ENCODE assay signal across 22 cellular contexts in genomic region chr1:182046763-182047162, GRCh38. TPM values are rescaled to one million over a fixed set of nuclear protein-coding genes. Genes with fewer than 3 reads are reported as not detected.
DNase-seq lines count a peak whose midpoint lies in the region; ATAC-seq, FAIRE-seq and TF ChIP-seq lines count a peak whose summit lies in the region.
"Had no signal": no experiment of that assay in that cellular context is flagged by ENCODE, and none has a peak within 500 bp of the region (broad histone marks: within the 10 kb centered on the region; RNA-seq: fewer than 3 reads in every experiment).

No MANE protein-coding gene starts in this region.

- no peaks in the 10 kb centered on the region; the same call in 1 of the 2 replicates for H4K20me1 ChIP-seq in GM12878 (ENCODE audit: control insufficient read depth, insufficient read depth)

- H3K4me3 ChIP-seq in GM12865 (ENCODE audit: low read depth, low read length) (no peak overlapping the region), GM12878 (no peak overlapping the region)

- H3K36me3 ChIP-seq in GM12878 (ENCODE audit: control insufficient read depth in 2 of 2, insufficient read depth in 2 of 2, low read length in 1 of 2): no peaks in the 10 kb centered on the region

- no TSS peak for BruUV-seq in GM12878 (replicated peaks; lab: Mats Ljungman, UMichigan)

- H3K9ac ChIP-seq in GM12878 (ENCODE audit: control insufficient read depth, insufficient read depth, low read length): no peak overlapping the region
- H3K9ac ChIP-seq: KMS-11 had no signal

- in situ Hi-C loops in GM12878 (cut with MboI): loop anchor here (5.0 kb wide), 1 partner anchor 569 kb away; no protein-coding TSS in a partner anchor

- SMC1A ChIA-PET in GM12878 (lab: Charles Lee; ENCODE audit: uncharacterized antibody, unreplicated experiment): no interaction called here

- no peak overlapping the region for H3K27ac ChIP-seq in GM12878 (ENCODE audit: control insufficient read depth, insufficient read depth)
- H3K27ac ChIP-seq: KMS-11 had no signal

- H3K36me3 Mint-ChIP-seq in activated naive CD4-positive, alpha-beta T cell treated with anti-CD3 and anti-CD28 coated beads for 36 hours (ENCODE audit: low read depth): no peaks in the 10 kb centered on the region
- peaks cover 2% of the 10 kb centered on the region for H3K36me3 Mint-ChIP-seq in T-helper 1 cell treated with Interleukin-12 subunit alpha and Interleukin-12 subunit beta and Interleukin-4 antibody, amounts not matched to agents 30 μg/mL and 1 μg/mL, for 36 hours (ENCODE audit: low read depth)

- FAIRE-seq in GM12878 (lab: Jason Lieb, UNC): no peak
- FAIRE-seq: D721Med, H1, RCC 7860 had no signal

- no peak overlapping the region for H3K4me2 ChIP-seq in GM12878 (ENCODE audit: control insufficient read depth, insufficient read depth)
- H3K4me2 ChIP-seq: KMS-11 had no signal

- TF ChIP-seq POLR2A in GM12878 (IDR thresholded peaks at IDR 0.05; ENCODE audit: low read depth, low read length): no peak

- H2AFZ ChIP-seq in GM12878 (ENCODE audit: control insufficient read depth, low read depth, low read length): no peak overlapping the region

- H3K4me1 Mint-ChIP-seq in activated naive CD4-positive, alpha-beta T cell treated with anti-CD3 and anti-CD28 coated beads for 36 hours (ENCODE audit: low read depth): peaks cover 14% of the 10 kb centered on the region
- peaks cover 21% of the 10 kb centered on the region for H3K4me1 Mint-ChIP-seq in T-helper 1 cell treated with Interleukin-12 subunit alpha and Interleukin-12 subunit beta and Interleukin-4 antibody, amounts not matched to agents 30 μg/mL and 1 μg/mL, for 36 hours (ENCODE audit: low read depth)

- no peaks in the 10 kb centered on the region for H3K27me3 Mint-ChIP-seq in activated naive CD4-positive, alpha-beta T cell treated with anti-CD3 and anti-CD28 coated beads for 36 hours (ENCODE audit: low read depth)
- H3K27me3 Mint-ChIP-seq in T-helper 1 cell treated with Interleukin-12 subunit alpha and Interleukin-12 subunit beta and Interleukin-4 antibody, amounts not matched to agents 30 μg/mL and 1 μg/mL, for 36 hours (ENCODE audit: low read depth): no peaks in the 10 kb centered on the region

- H3K4me1 ChIP-seq in GM12878 (ENCODE audit: control insufficient read depth, insufficient read depth, low read length): no peaks in the 10 kb centered on the region

- peak overlapping the region; percentile 57 for H3K27ac Mint-ChIP-seq in activated naive CD4-positive, alpha-beta T cell treated with anti-CD3 and anti-CD28 coated beads for 36 hours
- peak overlapping the region; percentile 74 for H3K27ac Mint-ChIP-seq in T-helper 1 cell treated with Interleukin-12 subunit alpha and Interleukin-12 subunit beta and Interleukin-4 antibody, amounts not matched to agents 30 μg/mL and 1 μg/mL, for 36 hours
- H3K27ac Mint-ChIP-seq: HFFc6 had no signal

- intact Hi-C loops in activated naive CD4-positive, alpha-beta T cell treated with anti-CD3 and anti-CD28 coated beads for 36 hours (cut with micrococcal nuclease): no loop called here
- intact Hi-C loops in GM12878 (cut with micrococcal nuclease; ENCODE audit: unreplicated experiment): no loop called here

- no peak for DNase-seq in activated naive CD4-positive, alpha-beta T cell treated with anti-CD3 and anti-CD28 coated beads for 36 hours
- DNase-seq in activated naive CD4-positive, alpha-beta T cell treated with Interleukin-2 at 50 U/mL for 16 hours: no peak
- DNase-seq in GM12865 (ENCODE audit: low read depth): peak; percentile 23
- DNase-seq in GM12878 (ENCODE audit: low read depth, low spot score): no peak
- no peak for DNase-seq in NCI-H82 treated with DMSO at 0.1 percent for 48 hours (lab: John Stamatoyannopoulos, UW; ENCODE audit: unreplicated experiment)
- DNase-seq: AML-193, DMS79 treated with DMSO at 0.1 percent for 48 hours, GDM1, HFFc6, NCI-H1417, NCI-H1930, NCI-H2171 treated with DMSO at 0.1 percent for 48 hours, NCI-H82, SHP77 had no signal

- CTCF ChIA-PET in activated naive CD4-positive, alpha-beta T cell treated with anti-CD3 and anti-CD28 coated beads for 36 hours (lab: Charles Lee): interaction anchor here (0.7 to 1.5 kb wide), 3 partner anchors 17 to 37 kb away, joined by 3 to 8 read pairs (median 4); no protein-coding TSS in a partner anchor
- CTCF ChIA-PET in GM12878 (lab: Yijun Ruan, JAX): interaction anchor here (1.5 kb wide), 1 partner anchor 12 kb away, joined by 4 read pairs; no protein-coding TSS in a partner anchor

- RAD21 ChIA-PET in GM12878 (lab: Charles Lee; ENCODE audit: unreplicated experiment): interaction anchor here (1.1 kb wide), 1 partner anchor 8 kb away, joined by 5 read pairs; no protein-coding TSS in a partner anchor

- TF ChIP-seq CTCF in GM12865 (IDR thresholded peaks at IDR 0.05; ENCODE audit: insufficient read depth, low read depth, low read length, missing control alignments) (no peak), GM12878 (IDR thresholded peaks at IDR 0.05 in 2 of 3, conservative IDR thresholded peaks at IDR 0.05 in 1 of 3; ENCODE audit: control insufficient read depth in 2 of 3, extremely low read depth in 1 of 3, insufficient read depth in 1 of 3, low read depth in 3 of 3, low read length in 3 of 3) (no peak)

- H3K4me3 Mint-ChIP-seq in activated naive CD4-positive, alpha-beta T cell treated with anti-CD3 and anti-CD28 coated beads for 36 hours: no peak overlapping the region
- peak overlapping the region; percentile 26 for H3K4me3 Mint-ChIP-seq in T-helper 1 cell treated with Interleukin-12 subunit alpha and Interleukin-12 subunit beta and Interleukin-4 antibody, amounts not matched to agents 30 μg/mL and 1 μg/mL, for 36 hours
- H3K4me3 Mint-ChIP-seq: HFFc6 had no signal

- ATAC-seq in GM12878 (no peak), GM19023 (IDR thresholded peaks at IDR 0.05; ENCODE audit: unreplicated experiment) (no peak), HG02588 (IDR thresholded peaks at IDR 0.05; ENCODE audit: unreplicated experiment) (no peak)

- H3K27me3 ChIP-seq in GM12878 (replicated peaks in 1 of 2; ENCODE audit: control insufficient read depth in 2 of 2, insufficient read depth in 2 of 2, low read length in 1 of 2): no peaks in the 10 kb centered on the region

- POLR2A ChIA-PET in GM12878 (lab: Charles Lee): interaction anchor here (0.5 kb wide), 1 partner anchor 21 kb away, joined by 4 read pairs; no protein-coding TSS in a partner anchor

- TF ChIP-seq EP300 in GM12878 (IDR thresholded peaks at IDR 0.05; ENCODE audit: borderline replicate concordance in 1 of 2, control insufficient read depth in 1 of 2, low read depth in 2 of 2, low read length in 2 of 2): no peak

- TF ChIP-seq RAD21 in GM12878 (IDR thresholded peaks at IDR 0.05; ENCODE audit: insufficient read depth, low read depth, low read length): no peak

- H3K79me2 ChIP-seq in GM12878 (ENCODE audit: control insufficient read depth, insufficient read depth, low read length): no peaks in the 10 kb centered on the region

- peaks cover 7% of the 10 kb centered on the region for H3K9me3 Mint-ChIP-seq in activated naive CD4-positive, alpha-beta T cell treated with anti-CD3 and anti-CD28 coated beads for 36 hours
- peaks cover 18% of the 10 kb centered on the region for H3K9me3 Mint-ChIP-seq in T-helper 1 cell treated with Interleukin-12 subunit alpha and Interleukin-12 subunit beta and Interleukin-4 antibody, amounts not matched to agents 30 μg/mL and 1 μg/mL, for 36 hours

- no peaks in the 10 kb centered on the region for H3K9me3 ChIP-seq in GM12878 (replicated peaks; ENCODE audit: control insufficient read depth, insufficient read depth, low read length)

TF ChIP-seq in GM12878, 131 proteins besides CTCF, POLR2A, EP300 and RAD21:
- TF ChIP-seq RUNX3 (IDR thresholded peaks at IDR 0.05; ENCODE audit: low read length) (peak; percentile 41), CHD4 (IDR thresholded peaks at IDR 0.05) (no peak)

RNA-seq across cellular contexts. Expression of gene ZNF648, which starts 14.7 kb away (rescaled TPM):
- total RNA-seq in activated naive CD4-positive, alpha-beta T cell treated with anti-CD3 and anti-CD28 coated beads for 36 hours: not detected
- 0.15 TPM in 1 of 2 replicates, not detected in the other for total RNA-seq in GM12878 (2013; cell fraction: nucleolus; rRNA removed)
- total RNA-seq in GM12878 (2014; rRNA removed): not detected in 2 replicates
- total RNA-seq in GM12878 (2014; rRNA removed; fragmentation: Illumina TruSeq; extraction: Trizol): not detected in 2 replicates
- not detected in 2 replicates for total RNA-seq in GM12878 (2021)
- not detected for polyA plus RNA-seq in GM12878 (2011; ENCODE audit: low read depth)
- polyA plus RNA-seq in GM12878 (2011; rRNA removed): 0.05 and 0.07 TPM in 2 replicates
- polyA plus RNA-seq in GM12878 (2011; cell fraction: cytosol; rRNA removed): 0.03 and 0.05 TPM in 2 replicates
- polyA plus RNA-seq in GM12878 (2011; cell fraction: nucleus; rRNA removed): 0.15 and 0.39 TPM in 2 replicates
- polyA plus RNA-seq in GM12878 (2012): not detected in 2 replicates
- polyA plus RNA-seq in GM12878 (2014; fragmentation: Illumina TruSeq; extraction: Trizol): not detected in 2 replicates
- not detected for polyA plus RNA-seq in GM12878 (2014; fragmentation: Nextera tagmentation; extraction: Ambion mirVana)
- not detected in 2 replicates for polyA plus RNA-seq in GM12878 (2014; rRNA removed)
- polyA plus RNA-seq in GM12878 (2016; fragmentation: Nextera tagmentation; extraction: Ambion mirVana): not detected
- 0.05 and 0.15 TPM in 2 replicates for polyA minus RNA-seq in GM12878 (2011; rRNA and poly(A)+ RNA removed)
- not detected in 2 replicates for polyA minus RNA-seq in GM12878 (2011; cell fraction: cytosol; rRNA and poly(A)+ RNA removed)
- polyA minus RNA-seq in GM12878 (2011; cell fraction: nucleus; rRNA and poly(A)+ RNA removed): 0.19 and 0.36 TPM in 2 replicates
- total RNA-seq: HFFc6, NCI-H460 had no signal
